ENCODE assay signal across 9 cellular contexts in genomic region chr5:83474986-83475385, GRCh38. TPM values are rescaled to one million over a fixed set of nuclear protein-coding genes. Genes with fewer than 3 reads are reported as not detected.
DNase-seq lines count a peak whose midpoint lies in the region; ATAC-seq and TF ChIP-seq lines count a peak whose summit lies in the region.
"Had no signal": no experiment of that assay in that cellular context is flagged by ENCODE, and none has a peak within 500 bp of the region (broad histone marks: within the 10 kb centered on the region; RNA-seq: fewer than 3 reads in every experiment).

No MANE protein-coding gene starts in this region.

- H3K4me1 ChIP-seq in foreskin keratinocyte, result peaks cover 11% of the 10 kb centered on the region

- no peak for ATAC-seq in foreskin keratinocyte
- no peak for ATAC-seq in HG03460 (IDR thresholded peaks at IDR 0.05; ENCODE audit: unreplicated experiment)
- no peak for ATAC-seq in GM21447 (IDR thresholded peaks at IDR 0.05; ENCODE audit: unreplicated experiment)

- no peak for DNase-seq in foreskin keratinocyte
- peak; percentile 49 for DNase-seq in retina
- DNase-seq in kidney glomerular epithelial cell (lab: John Stamatoyannopoulos, UW), result no peak
- no peak for DNase-seq in GM20000 (ENCODE audit: low spot score)

- no peak overlapping the region for H3K9ac ChIP-seq in SU-DHL-6 (ENCODE audit: low read length)

- no peaks in the 10 kb centered on the region for H3K27me3 ChIP-seq in SU-DHL-6 (ENCODE audit: low read length)
- H3K27me3 ChIP-seq in foreskin keratinocyte, result peaks cover 31% of the 10 kb centered on the region

- H3K36me3 ChIP-seq in SU-DHL-6 (ENCODE audit: low read length), result no peaks in the 10 kb centered on the region

- H3K79me2 ChIP-seq in SU-DHL-6 (ENCODE audit: insufficient read depth, low read length), result no peaks in the 10 kb centered on the region

- no peak overlapping the region for H2AFZ ChIP-seq in SU-DHL-6 (ENCODE audit: low read depth, low read length, severe bottlenecking)

- no peaks in the 10 kb centered on the region for H3K9me2 ChIP-seq in SU-DHL-6 (replicated peaks; ENCODE audit: insufficient read depth, low read length)

- H3K27ac ChIP-seq in SU-DHL-6 (ENCODE audit: low read depth, low read length) (no peak overlapping the region), foreskin keratinocyte (peak overlapping the region; percentile 65)

- H3K4me2 ChIP-seq in SU-DHL-6 (ENCODE audit: low read depth, low read length, poor library complexity, severe bottlenecking), result peak overlapping the region; percentile 48

- H3K4me3 ChIP-seq in GM08714 (ENCODE audit: low read length) (peak overlapping the region; percentile 69; the same call in 1 of the 2 replicates), SU-DHL-6 (ENCODE audit: insufficient read depth, low read length, poor library complexity, severe bottlenecking) (no peak overlapping the region)

- H4K20me1 ChIP-seq in SU-DHL-6 (ENCODE audit: low read depth, low read length), result no peaks in the 10 kb centered on the region

- H3F3A ChIP-seq in SU-DHL-6 (ENCODE audit: insufficient read depth), result no peaks in the 10 kb centered on the region

- TF ChIP-seq CTCF in SU-DHL-6 (IDR thresholded peaks at IDR 0.05; ENCODE audit: insufficient read depth, low read length, poor library complexity, severe bottlenecking), result no peak
- TF ChIP-seq CTCF in foreskin keratinocyte (conservative IDR thresholded peaks at IDR 0.05), result no peak
- TF ChIP-seq CTCF in GM20000 (IDR thresholded peaks at IDR 0.05; ENCODE audit: extremely low read depth, missing control alignments), result no peak

- no peaks in the 10 kb centered on the region; the same call in 1 of the 2 replicates for H3K9me3 ChIP-seq in SU-DHL-6 (ENCODE audit: insufficient read depth, low read length)
- H3K9me3 ChIP-seq: body of pancreas had no signal

RNA-seq across cellular contexts. Expression of gene VCAN, which starts 3.4 kb away (rescaled TPM):
- total RNA-seq in foreskin keratinocyte, result 2.6 and 5.8 TPM in 2 replicates
- polyA plus RNA-seq in foreskin keratinocyte, result 0.35 and 0.77 TPM in 2 replicates
